ENCODE assay signal across 2 cellular contexts in genomic region chr7:122681186-122681585, GRCh38. TPM values are rescaled to one million over a fixed set of nuclear protein-coding genes. Genes with fewer than 3 reads are reported as not detected.
"Had no signal": no experiment of that assay in that cellular context is flagged by ENCODE, and none has a peak within 500 bp of the region (broad histone marks: within the 10 kb centered on the region; RNA-seq: fewer than 3 reads in every experiment).

No MANE protein-coding gene starts in this region.

RNA-seq across cellular contexts. Expression of gene RNF133, which starts 17.7 kb away (rescaled TPM):
- total RNA-seq: LHCN-M2 had no signal

RNA-seq across cellular contexts. Expression of gene RNF148, which starts 21.5 kb away (rescaled TPM):
- total RNA-seq: LHCN-M2, M059J had no signal
